Comparison of ENCODE assay signal across 3 cellular contexts in genomic region chr14:22188346-22188745, GRCh38.
TF ChIP-seq lines count a peak whose summit lies in the region.

No MANE protein-coding gene starts in this region.

TF ChIP-seq in HepG2, 621 proteins besides CTCF, POLR2A, EP300 and RAD21:
- TF ChIP-seq ZNF296 (CRISPR knock-in tag; conservative IDR thresholded peaks at IDR 0.05), result no peak
- TF ChIP-seq CREB1 (IDR thresholded peaks at IDR 0.05), result 0 out of 2 replicates have a peak, but pooled peaks have one; percentile 2
- no peak for TF ChIP-seq CREB1 (CRISPR knock-in tag; IDR thresholded peaks at IDR 0.05)
- no peak for TF ChIP-seq ZNF772 (CRISPR knock-in tag; IDR thresholded peaks at IDR 0.05)
- no peak for TF ChIP-seq ZGPAT (CRISPR knock-in tag; IDR thresholded peaks at IDR 0.05)

TF ChIP-seq in IMR-90, 13 proteins besides CTCF, POLR2A, EP300 and RAD21:
- TF ChIP-seq RCOR1 (IDR thresholded peaks at IDR 0.05; ENCODE audit: insufficient replicate concordance, low read length), result no peak
- no peak for TF ChIP-seq CEBPB (IDR thresholded peaks at IDR 0.05; ENCODE audit: low read depth, low read length)
- no peak for TF ChIP-seq FOS (IDR thresholded peaks at IDR 0.05; ENCODE audit: low read depth, low read length)
- no peak for TF ChIP-seq ELK1 (IDR thresholded peaks at IDR 0.05; ENCODE audit: borderline replicate concordance, low read depth, low read length)
- TF ChIP-seq MAFK (IDR thresholded peaks at IDR 0.05; ENCODE audit: low read depth, low read length), result no peak
- no peak for TF ChIP-seq CHD1 (IDR thresholded peaks at IDR 0.05; ENCODE audit: low read depth, low read length)
- no peak for TF ChIP-seq BHLHE40 (IDR thresholded peaks at IDR 0.05; ENCODE audit: low read depth, low read length)
- TF ChIP-seq USF2 (IDR thresholded peaks at IDR 0.05; ENCODE audit: low read depth, low read length), result no peak
- no peak for TF ChIP-seq RFX5 (IDR thresholded peaks at IDR 0.05; ENCODE audit: low read depth, low read length)
- TF ChIP-seq SMC3 (IDR thresholded peaks at IDR 0.05; ENCODE audit: low read depth, low read length), result no peak
- no peak for TF ChIP-seq NFE2L2 (IDR thresholded peaks at IDR 0.05; ENCODE audit: low read depth, low read length)
- no peak for TF ChIP-seq MAZ (IDR thresholded peaks at IDR 0.05; ENCODE audit: borderline replicate concordance, low read depth, low read length)
- no peak for TF ChIP-seq MXI1 (IDR thresholded peaks at IDR 0.05; ENCODE audit: borderline replicate concordance, low read depth, low read length)

TF ChIP-seq in SK-N-SH treated with all-trans-retinoic acid at 6 μM for 48 hours, 23 proteins besides CTCF, POLR2A, EP300 and RAD21:
- TF ChIP-seq ZC3H10 (CRISPR knock-in tag; IDR thresholded peaks at IDR 0.05) (no peak), ZFP3 (CRISPR knock-in tag; IDR thresholded peaks at IDR 0.05) (no peak), PATZ1 (CRISPR knock-in tag; IDR thresholded peaks at IDR 0.05; ENCODE audit: borderline replicate concordance) (no peak), BACH2 (CRISPR knock-in tag; IDR thresholded peaks at IDR 0.05; ENCODE audit: borderline replicate concordance) (no peak), OSR1 (CRISPR knock-in tag; IDR thresholded peaks at IDR 0.05) (no peak), GLIS3 (CRISPR knock-in tag; IDR thresholded peaks at IDR 0.05) (no peak), ZFP30 (CRISPR knock-in tag; IDR thresholded peaks at IDR 0.05) (no peak), TOX (CRISPR knock-in tag; IDR thresholded peaks at IDR 0.05; ENCODE audit: borderline replicate concordance) (no peak), POU6F1 (CRISPR knock-in tag; IDR thresholded peaks at IDR 0.05; ENCODE audit: borderline replicate concordance, low read depth) (no peak), PPARA (CRISPR knock-in tag; IDR thresholded peaks at IDR 0.05; ENCODE audit: borderline replicate concordance) (no peak), CSRNP3 (CRISPR knock-in tag; IDR thresholded peaks at IDR 0.05) (no peak), ISL1 (CRISPR knock-in tag; IDR thresholded peaks at IDR 0.05) (no peak)
